In the genomic region with DNA sequence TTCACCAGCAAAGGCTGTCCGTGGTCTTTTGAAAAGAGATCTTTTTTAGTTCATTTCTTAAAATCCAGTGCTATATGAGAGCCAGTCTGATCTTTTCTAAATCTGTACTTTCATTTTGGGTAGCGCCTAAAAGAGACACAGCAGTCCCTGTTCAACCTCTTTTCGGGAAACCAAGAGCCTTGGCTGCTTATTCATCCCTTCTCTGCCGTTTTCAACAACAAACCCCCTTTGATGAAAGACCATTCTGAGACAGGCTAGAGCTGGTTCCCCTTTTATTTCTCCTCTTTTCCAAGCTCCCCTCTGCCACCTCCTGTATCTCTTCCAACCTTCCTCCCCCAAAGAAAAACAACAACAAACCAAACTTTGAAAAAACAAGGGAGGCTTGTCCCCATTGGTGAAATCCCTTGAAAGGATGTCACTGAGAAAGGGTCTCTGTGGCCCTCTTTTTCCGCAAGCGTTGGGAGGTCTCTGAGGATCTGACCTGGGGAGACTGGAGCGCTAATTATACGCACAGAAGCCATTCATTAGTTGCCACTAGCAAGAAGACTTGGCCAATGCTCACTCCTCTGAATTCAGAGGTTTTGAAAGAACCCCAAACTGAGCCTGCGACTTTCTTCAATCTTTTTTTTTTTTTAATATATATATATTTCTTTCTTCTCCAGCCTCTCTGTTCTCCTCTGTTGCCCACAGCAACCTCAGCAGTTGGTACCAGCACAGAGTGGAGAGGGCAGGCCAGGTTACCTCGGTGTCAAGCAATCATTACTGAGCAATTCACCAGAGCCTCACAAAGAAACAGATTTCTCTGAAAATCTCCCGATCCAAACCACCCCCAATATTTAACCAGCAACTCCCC, we compare ENCODE assay signal across 1 cellular context.
TF ChIP-seq lines count a peak whose summit lies in the region.

No MANE protein-coding gene starts in this region.

TF ChIP-seq in GM12878, 131 proteins besides CTCF, POLR2A, EP300 and RAD21 (continued from another document):
- TF ChIP-seq YY1 (IDR thresholded peaks at IDR 0.05; ENCODE audit: low read depth, low read length) (no peak), NFXL1 (IDR thresholded peaks at IDR 0.05; ENCODE audit: borderline replicate concordance) (no peak), NFYA (IDR thresholded peaks at IDR 0.05; ENCODE audit: borderline replicate concordance, low read depth, low read length) (no peak), MEF2A (IDR thresholded peaks at IDR 0.05; ENCODE audit: insufficient read depth, low read depth, low read length) (no peak), POU2F2 (IDR thresholded peaks at IDR 0.05; ENCODE audit: borderline replicate concordance, low read depth, low read length) (no peak), ZNF24 (IDR thresholded peaks at IDR 0.05) (no peak), NR2F1 (conservative IDR thresholded peaks at IDR 0.05) (no peak), BACH1 (IDR thresholded peaks at IDR 0.05; ENCODE audit: borderline replicate concordance) (no peak), GATAD2B (conservative IDR thresholded peaks at IDR 0.05; ENCODE audit: low read depth) (no peak), TBL1XR1 (IDR thresholded peaks at IDR 0.05; ENCODE audit: low read depth, low read length) (no peak), ESRRA (IDR thresholded peaks at IDR 0.05; ENCODE audit: low read length) (no peak), BRCA1 (IDR thresholded peaks at IDR 0.05; ENCODE audit: low read depth, low read length) (no peak)
